13 cellular contexts compared by ENCODE assay signal in genomic region chr16:81494434-81494806, GRCh38. TPM values are rescaled to one million over a fixed set of nuclear protein-coding genes. Genes with fewer than 3 reads are reported as not detected.
DNase-seq lines count a peak whose midpoint lies in the region; ATAC-seq and TF ChIP-seq lines count a peak whose summit lies in the region.
"Had no signal": no experiment of that assay in that cellular context is flagged by ENCODE, and none has a peak within 500 bp of the region (broad histone marks: within the 10 kb centered on the region; RNA-seq: fewer than 3 reads in every experiment).

No MANE protein-coding gene starts in this region.

- H3K27ac ChIP-seq in HCT116 (ENCODE audit: low read depth, low read length) (peak overlapping the region; percentile 79), breast epithelium (peak overlapping the region; percentile 82), liver (ENCODE audit: low read depth in 1 of 2, low read length in 2 of 2) (peak overlapping the region; percentile 62 to 63), smooth muscle cell (ENCODE audit: low read depth) (peak overlapping the region; percentile 83)
- H3K27ac ChIP-seq: VCaP had no signal

- H3K4me3 ChIP-seq in HCT116 (replicated peaks in 1 of 2; ENCODE audit: low read depth in 1 of 2, low read length in 2 of 2) (no peak overlapping the region), breast epithelium (no peak overlapping the region), liver (ENCODE audit: low read depth in 1 of 3, low read length in 3 of 3) (no peak overlapping the region), smooth muscle cell (no peak overlapping the region)

- TF ChIP-seq POLR2A in HCT116 (IDR thresholded peaks at IDR 0.05; ENCODE audit: borderline replicate concordance, extremely low read depth, insufficient read depth, insufficient read length): no peak
- no peak for TF ChIP-seq POLR2A in breast epithelium (IDR thresholded peaks at IDR 0.05)

- CTCF ChIA-PET in HCT116 (lab: Charles Lee): interaction anchor here (1.3 kb wide), 1 partner anchor 65 kb away, joined by 4 read pairs; no protein-coding TSS in a partner anchor

- peak overlapping the region; percentile 67 for H3K4me2 ChIP-seq in HCT116 (ENCODE audit: low read length)
- no peak overlapping the region for H3K4me2 ChIP-seq in smooth muscle cell

- H2AFZ ChIP-seq in HCT116 (ENCODE audit: low read depth, low read length, poor library complexity, severe bottlenecking) (no peak overlapping the region), smooth muscle cell (ENCODE audit: low read depth) (no peak overlapping the region)

- TF ChIP-seq RAD21 in HCT116 (IDR thresholded peaks at IDR 0.05; ENCODE audit: low read depth) (no peak), liver (IDR thresholded peaks at IDR 0.05) (no peak)

- intact Hi-C loops in HCT116 (cut with micrococcal nuclease) (no loop called here), breast epithelium (cut with DNase I; ENCODE audit: low total_unique reads) (no loop called here)

- H3K79me2 ChIP-seq in HCT116 (ENCODE audit: insufficient read depth, low read length) (peaks cover 97% of the 10 kb centered on the region), smooth muscle cell (ENCODE audit: low read depth) (peaks cover 93% of the 10 kb centered on the region)

- DNase-seq in HCT116 (ENCODE audit: low read depth, low spot score) (no peak), breast epithelium (ENCODE audit: low spot score in 2 of 2) (no peak), smooth muscle cell (lab: John Stamatoyannopoulos, UW; ENCODE audit: unreplicated experiment) (no peak), SHP77 treated with DMSO at 0.1 percent for 48 hours (lab: John Stamatoyannopoulos, UW) (no peak), SKM-1 (lab: John Stamatoyannopoulos, UW; ENCODE audit: unreplicated experiment) (no peak), progenitor cell of endocrine pancreas (ENCODE audit: low spot score, unreplicated experiment) (no peak)
- DNase-seq: activated effector memory CD4-positive, alpha-beta T cell treated with Interleukin-2 at 50 U/mL for 16 hours; NCI-H146; NCI-H446 had no signal

- no peaks in the 10 kb centered on the region for H3K27me3 Mint-ChIP-seq in progenitor cell of endocrine pancreas
- H3K27me3 Mint-ChIP-seq: dendritic cell treated with granulocyte-macrophage colony-stimulating factor and Interleukin-4, amounts not matched to agents 40 ng/mL and 50 ng/mL, for 4 days had no signal

- no peak overlapping the region for H3K4me3 Mint-ChIP-seq in progenitor cell of endocrine pancreas (ENCODE audit: low read depth)
- H3K4me3 Mint-ChIP-seq: dendritic cell treated with granulocyte-macrophage colony-stimulating factor and Interleukin-4, amounts not matched to agents 40 ng/mL and 50 ng/mL, for 4 days had no signal

- H3K27me3 ChIP-seq in HCT116 (ENCODE audit: insufficient read depth, low read length) (no peaks in the 10 kb centered on the region), breast epithelium (no peaks in the 10 kb centered on the region), liver (ENCODE audit: control insufficient read depth in 4 of 4, insufficient read depth in 4 of 4, low read length in 3 of 4) (no peaks in the 10 kb centered on the region), smooth muscle cell (ENCODE audit: low read depth) (no peaks in the 10 kb centered on the region)

- RAD21 ChIA-PET in HCT116 (lab: Charles Lee; ENCODE audit: low non-redundant PET in 1 of 2, low total read pairs in 2 of 2, uncharacterized antibody in 2 of 2, unreplicated experiment in 2 of 2): no interaction called here

- peaks cover 3% of the 10 kb centered on the region for H3F3A ChIP-seq in smooth muscle cell (ENCODE audit: low read depth)

- peak overlapping the region; percentile 58 for H3K9ac ChIP-seq in HCT116 (ENCODE audit: low read length)
- no peak overlapping the region for H3K9ac ChIP-seq in liver (ENCODE audit: low read depth in 1 of 2, low read length in 2 of 2)
- no peak overlapping the region for H3K9ac ChIP-seq in smooth muscle cell (ENCODE audit: low read depth)

- TF ChIP-seq CTCF in HCT116 (IDR thresholded peaks at IDR 0.05 in 2 of 3, conservative IDR thresholded peaks at IDR 0.05 in 1 of 3; ENCODE audit: borderline replicate concordance in 1 of 3, insufficient read depth in 1 of 3, low read depth in 2 of 3, low read length in 2 of 3) (no peak), breast epithelium (IDR thresholded peaks at IDR 0.05) (no peak), liver (IDR thresholded peaks at IDR 0.05; ENCODE audit: low read depth, low read length, missing input control) (no peak), smooth muscle cell (IDR thresholded peaks at IDR 0.05; ENCODE audit: borderline replicate concordance, insufficient read depth, poor library complexity, severe bottlenecking) (no peak), progenitor cell of endocrine pancreas (IDR thresholded peaks at IDR 0.05; ENCODE audit: unreplicated experiment) (no peak)

- BruUV-seq in HCT116 (replicated peaks; lab: Mats Ljungman, UMichigan): no TSS peak

- H3K36me3 ChIP-seq in HCT116 (ENCODE audit: control insufficient read depth in 1 of 2, insufficient read depth in 2 of 2, low read length in 2 of 2): no peaks in the 10 kb centered on the region; a peak in 1 of 4 replicates
- H3K36me3 ChIP-seq in breast epithelium: no peaks in the 10 kb centered on the region
- no peaks in the 10 kb centered on the region for H3K36me3 ChIP-seq in liver (ENCODE audit: control insufficient read depth in 4 of 4, insufficient read depth in 3 of 4, low read depth in 1 of 4, low read length in 3 of 4)
- H3K36me3 ChIP-seq in smooth muscle cell (ENCODE audit: low read depth): no peaks in the 10 kb centered on the region

- ATAC-seq in HCT116: peak; percentile 4; the same call in 1 of the 2 replicates
- no peak for ATAC-seq in HG02759 (IDR thresholded peaks at IDR 0.05; ENCODE audit: unreplicated experiment)

- POLR2A ChIA-PET in HCT116 (lab: Charles Lee): interaction anchor here (1.1 to 1.3 kb wide), 3 partner anchors 9 to 88 kb away, joined by 3 to 6 read pairs (median 3); no protein-coding TSS in a partner anchor

- no peaks in the 10 kb centered on the region for H3K36me3 Mint-ChIP-seq in progenitor cell of endocrine pancreas (ENCODE audit: insufficient read depth)

- peaks cover 12% of the 10 kb centered on the region for H3K4me1 Mint-ChIP-seq in progenitor cell of endocrine pancreas (ENCODE audit: low read depth)

- H3K9me3 ChIP-seq in HCT116 (ENCODE audit: control insufficient read depth in 1 of 2, insufficient read depth in 1 of 2, low read depth in 1 of 2, low read length in 2 of 2) (no peaks in the 10 kb centered on the region), breast epithelium (no peaks in the 10 kb centered on the region), liver (ENCODE audit: control insufficient read depth in 4 of 4, low read length in 3 of 4) (no peaks in the 10 kb centered on the region), smooth muscle cell (replicated peaks; ENCODE audit: low read depth) (no peaks in the 10 kb centered on the region)

- H3K9me3 Mint-ChIP-seq in progenitor cell of endocrine pancreas (ENCODE audit: low read depth): no peaks in the 10 kb centered on the region
- H3K9me3 Mint-ChIP-seq: dendritic cell treated with granulocyte-macrophage colony-stimulating factor and Interleukin-4, amounts not matched to agents 40 ng/mL and 50 ng/mL, for 4 days had no signal

- peaks cover 43 to 79% of the 10 kb centered on the region in 2 experiments for H3K4me1 ChIP-seq in HCT116 (ENCODE audit: control insufficient read depth in 1 of 2, insufficient read depth in 2 of 2, low read length in 2 of 2)
- no peaks in the 10 kb centered on the region for H3K4me1 ChIP-seq in breast epithelium
- H3K4me1 ChIP-seq in liver (ENCODE audit: control insufficient read depth in 4 of 4, insufficient read depth in 4 of 4, low read length in 3 of 4): peaks cover 27 to 77% (median 62%) of the 10 kb centered on the region in 4 donors
- H3K4me1 ChIP-seq in smooth muscle cell (ENCODE audit: low read depth): no peaks in the 10 kb centered on the region

- no peaks in the 10 kb centered on the region for H3K9me2 ChIP-seq in HCT116 (ENCODE audit: insufficient read depth)

- H3K27ac Mint-ChIP-seq in progenitor cell of endocrine pancreas: no peak overlapping the region

- H4K20me1 ChIP-seq in HCT116 (ENCODE audit: insufficient read depth): no peaks in the 10 kb centered on the region
- peaks cover 100% of the 10 kb centered on the region for H4K20me1 ChIP-seq in smooth muscle cell (ENCODE audit: low read depth)

- WGBS in liver: 76% methylated on average over 10 of the region's 10 CpGs
- WGBS in smooth muscle cell (ENCODE audit: low lambda C conversion rate): 93% methylated on average over 10 of the region's 10 CpGs

TF ChIP-seq in HCT116, 20 proteins besides CTCF, POLR2A, EP300 and RAD21 (continues in another document):
- no peak for TF ChIP-seq SRF (IDR thresholded peaks at IDR 0.05; ENCODE audit: low read depth)
- TF ChIP-seq EGR1 (IDR thresholded peaks at IDR 0.05; ENCODE audit: low read depth): no peak

TF ChIP-seq in liver, 16 proteins besides CTCF, POLR2A, EP300 and RAD21 (continues in another document):
- TF ChIP-seq REST (IDR thresholded peaks at IDR 0.05): no peak

RNA-seq across cellular contexts. Expression of gene CMIP, which starts 49.8 kb away (rescaled TPM):
- total RNA-seq in HCT116 (2021; ENCODE audit: unreplicated experiment) (64.6 TPM), breast epithelium (10 to 100 TPM; 14.9 to 23.9 (median 17.6) TPM), liver (10 to 100 TPM; 14.1 to 15.6 TPM), smooth muscle cell (22.5 and 44.5 TPM in 2 replicates), progenitor cell of endocrine pancreas (62.5 and 62.7 TPM in 2 replicates)
- polyA plus RNA-seq in HCT116 (2012): 40.2 and 45.3 TPM in 2 replicates
- polyA plus RNA-seq in liver (1 to 10 TPM; 1.7 to 6.1 TPM), smooth muscle cell (2.5 and 9.4 TPM in 2 replicates)
